Comparison of ENCODE assay signal across 1 cellular context in genomic region chr3:27357665-27358258, GRCh38.
TF ChIP-seq lines count a peak whose summit lies in the region.

No MANE protein-coding gene starts in this region.

TF ChIP-seq in K562, 482 proteins besides CTCF, POLR2A, EP300 and RAD21 (continued from another document):
- no peak for TF ChIP-seq TBP (optimal IDR thresholded peaks at IDR 0.05; ENCODE audit: low read depth, low read length)
- no peak for TF ChIP-seq CBX1 (IDR thresholded peaks at IDR 0.05; ENCODE audit: low read depth)
- no peak for TF ChIP-seq PHF20 (IDR thresholded peaks at IDR 0.05; ENCODE audit: partially characterized antibody)
- TF ChIP-seq COPS2 (conservative IDR thresholded peaks at IDR 0.05): no peak
- TF ChIP-seq POU5F1 (IDR thresholded peaks at IDR 0.05; ENCODE audit: borderline replicate concordance, low read depth, low read length, partially characterized antibody): no peak
- no peak for TF ChIP-seq GTF3C2 (IDR thresholded peaks at IDR 0.05; ENCODE audit: borderline replicate concordance, extremely low read depth, insufficient read length)
- no peak for TF ChIP-seq KLF13 (tag; IDR thresholded peaks at IDR 0.05; ENCODE audit: borderline replicate concordance, low read depth)
